11 cellular contexts compared by ENCODE assay signal in the genomic region with DNA sequence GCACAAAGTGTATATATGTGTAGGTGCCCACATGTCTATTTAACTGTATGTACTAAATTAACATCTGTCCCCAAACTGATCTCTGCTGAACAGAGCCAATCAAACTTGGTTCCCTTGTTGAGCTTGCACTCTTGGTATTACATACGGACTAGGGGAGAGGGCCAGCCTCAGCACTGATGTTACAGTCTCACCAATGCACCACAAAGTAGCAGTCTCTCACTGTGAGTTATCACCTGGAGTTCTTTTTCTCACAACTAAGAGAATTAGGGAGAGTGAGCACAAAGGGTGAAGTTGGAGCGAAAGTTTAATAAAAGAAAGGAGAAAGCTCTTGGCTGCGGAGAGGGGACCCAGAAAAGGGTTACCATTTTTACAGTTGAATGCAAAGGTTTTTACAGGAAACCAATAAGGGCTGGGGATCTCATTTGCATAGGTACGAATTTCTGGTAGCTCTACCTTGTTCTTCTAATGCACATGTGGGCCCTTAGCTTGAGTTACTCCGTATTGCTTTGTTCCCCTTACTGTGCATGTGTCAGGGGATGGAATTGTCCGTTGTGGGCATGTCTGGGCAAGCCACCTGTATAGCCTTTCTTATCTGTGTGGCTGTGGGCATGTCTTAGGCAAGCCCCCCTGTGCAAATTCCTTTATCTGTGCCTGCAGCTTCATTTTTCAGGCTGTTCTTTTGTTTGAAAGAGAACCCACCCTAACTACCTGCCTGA. TPM values are rescaled to one million over a fixed set of nuclear protein-coding genes. Genes with fewer than 3 reads are reported as not detected.
DNase-seq lines count a peak whose midpoint lies in the region; ATAC-seq and TF ChIP-seq lines count a peak whose summit lies in the region.
"Had no signal": no experiment of that assay in that cellular context is flagged by ENCODE, and none has a peak within 500 bp of the region (broad histone marks: within the 10 kb centered on the region; RNA-seq: fewer than 3 reads in every experiment).

No MANE protein-coding gene starts in this region.

- H3K4me3 ChIP-seq in neutrophil (ENCODE audit: low read depth in 1 of 2, low read length in 1 of 2), result no peak overlapping the region
- H3K4me3 ChIP-seq: transverse colon had no signal

- H3K36me3 Mint-ChIP-seq in activated T-helper 2 cell treated with anti-CD3 and anti-CD28 coated beads, Interferon-gamma antibody, Interleukin-2, Interleukin-4, amounts not matched to agents 10 μg/mL and 5 μg/mL and 100 μg/mL, durations not matched to agents 14 hours and 24 hours and 36 hours (ENCODE audit: low read depth), result no peaks in the 10 kb centered on the region

- no peak for ATAC-seq in left colon
- no peak for ATAC-seq in GM19452 (IDR thresholded peaks at IDR 0.05; ENCODE audit: unreplicated experiment)
- ATAC-seq in HG02981 (IDR thresholded peaks at IDR 0.05; ENCODE audit: unreplicated experiment), result no peak

- H3K4me1 Mint-ChIP-seq in activated T-helper 2 cell treated with anti-CD3 and anti-CD28 coated beads, Interferon-gamma antibody, Interleukin-2, Interleukin-4, amounts not matched to agents 10 μg/mL and 5 μg/mL and 100 μg/mL, durations not matched to agents 14 hours and 24 hours and 36 hours (ENCODE audit: low read depth), result peaks cover 79% of the 10 kb centered on the region

- intact Hi-C loops in activated T-helper 2 cell treated with anti-CD3 and anti-CD28 coated beads, Interferon-gamma antibody, Interleukin-2, Interleukin-4, amounts not matched to agents 10 μg/mL and 5 μg/mL and 100 μg/mL, durations not matched to agents 14 hours and 24 hours and 36 hours (cut with micrococcal nuclease), result loop anchor here (1.0 to 2.0 kb wide), 2 partner anchors 8 to 379 kb away; no protein-coding TSS in a partner anchor
- intact Hi-C loops in left colon (cut with DNase I, micrococcal nuclease), result no loop called here

- no peaks in the 10 kb centered on the region for H3K27me3 ChIP-seq in neutrophil
- H3K27me3 ChIP-seq: transverse colon had no signal

- H3K4me3 Mint-ChIP-seq in activated T-helper 2 cell treated with anti-CD3 and anti-CD28 coated beads, Interferon-gamma antibody, Interleukin-2, Interleukin-4, amounts not matched to agents 10 μg/mL and 5 μg/mL and 100 μg/mL, durations not matched to agents 14 hours and 24 hours and 36 hours (ENCODE audit: low read depth), result peak overlapping the region; percentile 53

- H3K27ac Mint-ChIP-seq in activated T-helper 2 cell treated with anti-CD3 and anti-CD28 coated beads, Interferon-gamma antibody, Interleukin-2, Interleukin-4, amounts not matched to agents 10 μg/mL and 5 μg/mL and 100 μg/mL, durations not matched to agents 14 hours and 24 hours and 36 hours, result peak overlapping the region; percentile 91

- TF ChIP-seq CTCF in neutrophil (IDR thresholded peaks at IDR 0.05), result no peak

- peaks cover 41 to 48% of the 10 kb centered on the region in 2 experiments for H3K4me1 ChIP-seq in neutrophil (ENCODE audit: control insufficient read depth in 1 of 2, insufficient read depth in 1 of 2, low read depth in 1 of 2, low read length in 1 of 2)
- H3K4me1 ChIP-seq: transverse colon had no signal

- H3K36me3 ChIP-seq in neutrophil, result no peaks in the 10 kb centered on the region
- H3K36me3 ChIP-seq: transverse colon had no signal

- no peaks in the 10 kb centered on the region for H3K9me3 ChIP-seq in neutrophil
- H3K9me3 ChIP-seq: transverse colon had no signal

- H3K27me3 Mint-ChIP-seq in activated T-helper 2 cell treated with anti-CD3 and anti-CD28 coated beads, Interferon-gamma antibody, Interleukin-2, Interleukin-4, amounts not matched to agents 10 μg/mL and 5 μg/mL and 100 μg/mL, durations not matched to agents 14 hours and 24 hours and 36 hours (ENCODE audit: low read depth), result no peaks in the 10 kb centered on the region

- H3K9me3 Mint-ChIP-seq in activated T-helper 2 cell treated with anti-CD3 and anti-CD28 coated beads, Interferon-gamma antibody, Interleukin-2, Interleukin-4, amounts not matched to agents 10 μg/mL and 5 μg/mL and 100 μg/mL, durations not matched to agents 14 hours and 24 hours and 36 hours, result peaks cover 4% of the 10 kb centered on the region

- DNase-seq in SKM-1 treated with dmso at 0.1 percent for 144 hours (lab: John Stamatoyannopoulos, UW; ENCODE audit: unreplicated experiment) (peak; percentile 6), SKM-1 (lab: John Stamatoyannopoulos, UW; ENCODE audit: unreplicated experiment) (no peak), NAMALWA (ENCODE audit: low spot score) (peak; percentile 55), left colon (no peak)
- no peak for DNase-seq in activated T-helper 2 cell treated with anti-CD3 and anti-CD28 coated beads, Interferon-gamma antibody, Interleukin-2, Interleukin-4, amounts not matched to agents 10 μg/mL and 5 μg/mL and 100 μg/mL, durations not matched to agents 14 hours and 24 hours and 36 hours (ENCODE audit: low spot score)
- DNase-seq: transverse colon had no signal

- H3K27ac ChIP-seq in neutrophil, result peak overlapping the region; percentile 76

RNA-seq across cellular contexts. Expression of a gene that starts 13.3 kb away (rescaled TPM):
- 1.3 and 1.8 TPM in 2 replicates for total RNA-seq in activated T-helper 2 cell treated with anti-CD3 and anti-CD28 coated beads, Interferon-gamma antibody, Interleukin-2, Interleukin-4, amounts not matched to agents 10 μg/mL and 5 μg/mL and 100 μg/mL, durations not matched to agents 14 hours and 24 hours and 36 hours
- total RNA-seq in left colon, result 1 to 10 TPM in 1 of 2 donors, under 1 TPM in 1; 0.40 to 1.2 TPM
- total RNA-seq: A673, lung microvascular endothelial cell had no signal

RNA-seq across cellular contexts. Expression of a gene that starts 13.8 kb away (rescaled TPM):
- 139 and 143 TPM in 2 replicates for total RNA-seq in activated T-helper 2 cell treated with anti-CD3 and anti-CD28 coated beads, Interferon-gamma antibody, Interleukin-2, Interleukin-4, amounts not matched to agents 10 μg/mL and 5 μg/mL and 100 μg/mL, durations not matched to agents 14 hours and 24 hours and 36 hours
- total RNA-seq in left colon, result 10 to 100 TPM; 54.1 to 63.5 TPM
- total RNA-seq: A673 had no signal

Comparison
In these comparisons a context has a peak if more than half of its experiments do, and no peak if none do; other contexts are left out.
1. DNase-seq: peak in SKM-1 treated with dmso at 0.1 percent for 144 hours (single experiment) and NAMALWA (single experiment); none in SKM-1 (single experiment), activated T-helper 2 cell treated with anti-CD3 and anti-CD28 coated beads, Interferon-gamma antibody, Interleukin-2, Interleukin-4, amounts not matched to agents 10 μg/mL and 5 μg/mL and 100 μg/mL, durations not matched to agents 14 hours and 24 hours and 36 hours (single experiment) and left colon (0 of 2).